Comparison of ENCODE assay signal across 2 cellular contexts in the genomic region with DNA sequence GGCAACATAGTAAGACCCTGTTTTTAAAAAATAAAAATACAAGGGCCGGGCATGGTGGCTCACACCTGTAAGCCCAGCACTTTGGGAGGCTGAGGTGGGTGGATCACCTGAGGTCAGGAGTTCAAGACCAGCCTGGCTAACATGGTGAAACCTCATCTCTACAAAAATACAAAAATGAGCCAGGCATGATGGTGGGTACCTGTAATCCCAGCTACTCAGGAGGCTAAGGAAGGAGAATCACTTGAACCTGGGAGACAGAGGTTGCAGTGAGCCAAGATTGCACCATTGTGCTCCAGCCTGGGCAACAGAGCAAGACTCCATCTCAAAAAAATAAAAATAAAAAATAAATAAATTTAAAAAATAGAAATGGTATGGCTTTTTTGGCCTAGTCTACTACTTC.
A peak's percentile ranks its signal among the peaks of the same experiment; 100 is the strongest.
TF ChIP-seq lines count a peak whose summit lies in the region.

No MANE protein-coding gene starts in this region.

TF ChIP-seq in HEK293, 187 proteins besides CTCF, POLR2A, EP300 and RAD21:
- peak; percentile 60 for TF ChIP-seq ZNF121 (tag by site-specific recombination; IDR thresholded peaks at IDR 0.05)

TF ChIP-seq in K562, 482 proteins besides CTCF, POLR2A, EP300 and RAD21:
- peak; percentile 79 for TF ChIP-seq ZNF121 (CRISPR knock-in tag; conservative IDR thresholded peaks at IDR 0.05)
TF ChIP-seq in K562: peak in this region for 1; not testable (repeated sequence) for 481.
